In the genomic region with DNA sequence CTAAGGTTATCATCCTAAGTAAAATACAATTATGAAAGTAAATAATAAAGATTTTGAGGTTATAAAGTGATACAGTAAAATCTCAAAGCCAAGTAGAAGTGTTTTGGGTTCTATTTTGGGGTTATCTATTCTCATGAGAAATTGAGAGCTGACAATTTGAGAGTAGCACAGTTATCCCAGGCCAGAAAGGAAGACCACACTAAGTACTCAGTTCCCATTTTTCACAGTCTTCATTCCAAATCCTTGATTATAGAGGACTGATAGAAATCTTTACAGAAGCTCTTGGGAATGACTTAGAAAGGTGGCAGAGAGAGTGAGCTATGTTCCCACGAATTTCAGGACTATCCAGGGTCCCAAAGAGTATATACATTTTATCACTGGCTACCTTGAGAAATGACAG, we compare ENCODE assay signal across 27 cellular contexts.
"Had no signal": no experiment of that assay in that cellular context is flagged by ENCODE, and none has a peak within 500 bp of the region (broad histone marks: within the 10 kb centered on the region; RNA-seq: fewer than 3 reads in every experiment).

No MANE protein-coding gene starts in this region.

- H3K27me3 ChIP-seq: ascending aorta, breast epithelium, colonic mucosa had no signal

- H3K9me3 ChIP-seq: ascending aorta, breast epithelium, colonic mucosa had no signal

- H3K36me3 ChIP-seq: ascending aorta, breast epithelium, cardiac muscle cell, colonic mucosa had no signal

- H3K27ac Mint-ChIP-seq: activated CD4-positive, alpha-beta memory T cell treated with anti-CD3 and anti-CD28 coated beads, Interleukin-2, amount 10 ng/mL, durations not matched to agents 7 days and 5 days; activated naive CD4-positive, alpha-beta T cell treated with anti-CD3 and anti-CD28 coated beads, Interleukin-2, amount 10 ng/mL, durations not matched to agents 7 days and 5 days; activated naive CD4-positive, alpha-beta T cell treated with anti-CD3 and anti-CD28 coated beads, Interleukin-2, amount 50 U/mL, for 72 hours; activated naive CD8-positive, alpha-beta T cell treated with anti-CD3 and anti-CD28 coated beads, Interleukin-2, amount 10 ng/mL, durations not matched to agents 7 days and 5 days; activated T-cell treated with anti-CD3 and anti-CD28 coated beads, Interleukin-2, amount 50 U/mL, for 24 hours; activated T-cell treated with anti-CD3 and anti-CD28 coated beads, Interleukin-2, amount 50 U/mL, for 72 hours had no signal

- H3K4me1 ChIP-seq: breast epithelium had no signal

- H3K9me3 Mint-ChIP-seq: activated CD4-positive, alpha-beta memory T cell treated with anti-CD3 and anti-CD28 coated beads, Interleukin-2, amount 10 ng/mL, durations not matched to agents 7 days and 5 days; activated naive CD4-positive, alpha-beta T cell treated with anti-CD3 and anti-CD28 coated beads, Interleukin-2, amount 10 ng/mL, durations not matched to agents 7 days and 5 days; activated naive CD4-positive, alpha-beta T cell treated with anti-CD3 and anti-CD28 coated beads, Interleukin-2, amount 50 U/mL, for 72 hours; activated naive CD8-positive, alpha-beta T cell treated with anti-CD3 and anti-CD28 coated beads, Interleukin-2, amount 10 ng/mL, durations not matched to agents 7 days and 5 days; activated T-cell treated with anti-CD3 and anti-CD28 coated beads, Interleukin-2, amount 50 U/mL, for 24 hours; activated T-cell treated with anti-CD3 and anti-CD28 coated beads, Interleukin-2, amount 50 U/mL, for 72 hours; endodermal cell; WTC11 had no signal

- H3K4me3 ChIP-seq: ascending aorta, breast epithelium, cardiac muscle cell, colonic mucosa had no signal

- H3K4me3 Mint-ChIP-seq: activated CD4-positive, alpha-beta memory T cell treated with anti-CD3 and anti-CD28 coated beads, Interleukin-2, amount 10 ng/mL, durations not matched to agents 7 days and 5 days; activated naive CD4-positive, alpha-beta T cell treated with anti-CD3 and anti-CD28 coated beads, Interleukin-2, amount 10 ng/mL, durations not matched to agents 7 days and 5 days; activated naive CD8-positive, alpha-beta T cell treated with anti-CD3 and anti-CD28 coated beads, Interleukin-2, amount 10 ng/mL, durations not matched to agents 7 days and 5 days; activated T-cell treated with anti-CD3 and anti-CD28 coated beads, Interleukin-2, amount 50 U/mL, for 24 hours; activated T-cell treated with anti-CD3 and anti-CD28 coated beads, Interleukin-2, amount 50 U/mL, for 72 hours; endodermal cell; WTC11 had no signal

- H3K27ac ChIP-seq: ascending aorta, breast epithelium, cardiac muscle cell, colonic mucosa, VCaP had no signal

- FAIRE-seq: frontal cortex, TTC549 had no signal

- DNase-seq: activated CD4-positive, alpha-beta memory T cell treated with anti-CD3 and anti-CD28 coated beads, Interleukin-2, amount 10 ng/mL, durations not matched to agents 7 days and 5 days; activated CD4-positive, alpha-beta T cell treated with anti-CD3 and anti-CD28 coated beads for 1 hour; activated CD4-positive, alpha-beta T cell treated with anti-CD3 and anti-CD28 coated beads for 48 hours; activated CD8-positive, alpha-beta memory T cell treated with anti-CD3 and anti-CD28 coated beads, Interleukin-2, amount 50 U/mL, for 48 hours; activated gamma-delta T cell; activated naive CD4-positive, alpha-beta T cell; activated naive CD4-positive, alpha-beta T cell treated with anti-CD3 and anti-CD28 coated beads, Interleukin-2, amount 10 ng/mL, durations not matched to agents 7 days and 5 days; activated naive CD8-positive, alpha-beta T cell treated with anti-CD3 and anti-CD28 coated beads, Interleukin-2, amount 10 ng/mL, durations not matched to agents 7 days and 5 days; activated T-cell treated with anti-CD3 and anti-CD28 coated beads for 4 hours; activated T-cell treated with anti-CD3 and anti-CD28 coated beads, Interleukin-2, amount 50 U/mL, for 24 hours; activated T-cell treated with anti-CD3 and anti-CD28 coated beads, Interleukin-2, amount 50 U/mL, for 72 hours; central memory CD4-positive, alpha-beta T cell; cerebellar nuclear complex; colonic mucosa; effector memory CD4-positive, alpha-beta T cell; endodermal cell; foreskin fibroblast; hippocampal formation; T-helper 2 cell had no signal

- H3K27me3 Mint-ChIP-seq: activated CD4-positive, alpha-beta memory T cell treated with anti-CD3 and anti-CD28 coated beads, Interleukin-2, amount 10 ng/mL, durations not matched to agents 7 days and 5 days; activated naive CD8-positive, alpha-beta T cell treated with anti-CD3 and anti-CD28 coated beads, Interleukin-2, amount 10 ng/mL, durations not matched to agents 7 days and 5 days; activated T-cell treated with anti-CD3 and anti-CD28 coated beads, Interleukin-2, amount 50 U/mL, for 24 hours had no signal

- ATAC-seq: activated naive CD4-positive, alpha-beta T cell treated with anti-CD3 and anti-CD28 coated beads, Interleukin-2, amount 50 U/mL, for 72 hours; activated T-cell treated with anti-CD3 and anti-CD28 coated beads, Interleukin-2, amount 50 U/mL, for 72 hours; WTC11 had no signal
